ENCODE assay signal across 8 cellular contexts in genomic region chrX:34656842-34657780, GRCh38. TPM values are rescaled to one million over a fixed set of nuclear protein-coding genes. Genes with fewer than 3 reads are reported as not detected.
DNase-seq lines count a peak whose midpoint lies in the region; ATAC-seq and TF ChIP-seq lines count a peak whose summit lies in the region.

Gene TMEM47, minus strand, starts transcription at chrX:34657285. Its CDS starts 256 bp downstream, at chrX:34657029.

- H3K4me1 ChIP-seq in upper lobe of right lung, result no peaks in the 10 kb centered on the region

- no peaks in the 10 kb centered on the region for H3K27me3 ChIP-seq in upper lobe of right lung

- no peaks in the 10 kb centered on the region for H3K9me3 ChIP-seq in upper lobe of right lung

- ATAC-seq in HG02642 (IDR thresholded peaks at IDR 0.05; ENCODE audit: poor library complexity, unreplicated experiment) (peak; percentile 82), upper lobe of right lung (peak; percentile 100), GM19467 (IDR thresholded peaks at IDR 0.05; ENCODE audit: unreplicated experiment) (no peak)

- H3K4me3 ChIP-seq in epithelial cell of proximal tubule (ENCODE audit: low read depth, low read length) (peak within 1 kb of the TSS; percentile 73), upper lobe of right lung (peak within 1 kb of the TSS; percentile 56)

- peak; percentile 55 for DNase-seq in AG09319 (ENCODE audit: extremely low read depth, low read depth)
- peak; percentile 34 to 69 for DNase-seq in SHP77 (lab: John Stamatoyannopoulos, UW)
- no peak for DNase-seq in epithelial cell of proximal tubule (ENCODE audit: low read depth)
- DNase-seq in midbrain (lab: John Stamatoyannopoulos, UW), result peak; percentile 64
- peak; percentile 83 for DNase-seq in upper lobe of right lung
- no peak for DNase-seq in germinal center (ENCODE audit: low spot score)

- H3K27ac ChIP-seq in upper lobe of right lung, result peak within 1 kb of the TSS; percentile 51

- intact Hi-C loops in upper lobe of right lung (cut with DNase I), result no loop called here

- no peaks in the 10 kb centered on the region for H3K36me3 ChIP-seq in upper lobe of right lung

- TF ChIP-seq CTCF in AG09319 (IDR thresholded peaks at IDR 0.05; ENCODE audit: low read depth, low read length) (no peak), epithelial cell of proximal tubule (conservative IDR thresholded peaks at IDR 0.05; ENCODE audit: low read depth, low read length) (no peak), upper lobe of right lung (IDR thresholded peaks at IDR 0.05) (no peak)

RNA-seq across cellular contexts. Expression of gene TMEM47, which starts in this region (rescaled TPM):
- total RNA-seq in epithelial cell of proximal tubule (8.2 and 11.9 TPM in 2 replicates), upper lobe of right lung (33.6 TPM)

Comparison
In these comparisons a context has a peak if more than half of its experiments do, and no peak if none do; other contexts are left out.
1. DNase-seq: peak in AG09319 (single experiment), SHP77 (2 of 2), midbrain (single experiment) and upper lobe of right lung (single experiment); none in epithelial cell of proximal tubule (single experiment) and germinal center (single experiment).